ENCODE assay signal across 15 cellular contexts in the genomic region with DNA sequence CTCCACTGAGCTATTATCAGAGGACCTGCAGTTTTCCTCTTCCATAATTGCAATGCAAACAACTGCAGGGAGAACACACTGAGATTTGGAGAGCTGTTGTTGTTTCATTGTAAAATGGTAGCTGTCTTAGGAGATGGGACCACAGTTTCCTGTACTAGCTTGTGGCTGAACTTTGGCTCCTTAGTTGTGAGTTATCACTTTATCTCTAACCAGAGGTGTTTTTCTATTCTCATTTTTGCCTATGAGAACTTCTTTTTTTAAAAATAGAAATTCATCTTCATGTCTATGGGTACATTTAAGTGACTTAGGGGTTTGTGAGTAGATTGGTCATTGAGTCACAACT.
DNase-seq lines count a peak whose midpoint lies in the region; ATAC-seq, FAIRE-seq and TF ChIP-seq lines count a peak whose summit lies in the region.
"Had no signal": no experiment of that assay in that cellular context is flagged by ENCODE, and none has a peak within 500 bp of the region (broad histone marks: within the 10 kb centered on the region; RNA-seq: fewer than 3 reads in every experiment).

No MANE protein-coding gene starts in this region.

- TF ChIP-seq CTCF in esophagus squamous epithelium (IDR thresholded peaks at IDR 0.05) (no peak), tibial nerve (IDR thresholded peaks at IDR 0.05) (no peak)

- peaks cover 15% of the 10 kb centered on the region for H3K9me3 Mint-ChIP-seq in activated T-cell treated with anti-CD3 and anti-CD28 coated beads, Interleukin-2, amount 50 U/mL, for 4 hours

- peaks cover 34% of the 10 kb centered on the region for H3K4me1 Mint-ChIP-seq in activated T-cell treated with anti-CD3 and anti-CD28 coated beads, Interleukin-2, amount 50 U/mL, for 4 hours (ENCODE audit: low read depth)
- H3K4me1 Mint-ChIP-seq: B cell had no signal

- H3K27ac ChIP-seq in esophagus squamous epithelium: peak overlapping the region in 3 of 4 donors; percentile 55 to 62 (median 61)
- H3K27ac ChIP-seq in tibial nerve: peak overlapping the region in 3 of 4 donors; percentile 27 to 77 (median 57)
- H3K27ac ChIP-seq: neutrophil had no signal

- peak; percentile 58 to 62 for ATAC-seq in activated T-cell treated with anti-CD3 and anti-CD28 coated beads, Interleukin-2, amount 50 U/mL, for 4 hours
- ATAC-seq in GM21423 (IDR thresholded peaks at IDR 0.05; ENCODE audit: unreplicated experiment): no peak

- no peaks in the 10 kb centered on the region for H3K36me3 Mint-ChIP-seq in activated T-cell treated with anti-CD3 and anti-CD28 coated beads, Interleukin-2, amount 50 U/mL, for 4 hours (ENCODE audit: insufficient read depth)

- TF ChIP-seq POLR2A in esophagus squamous epithelium (IDR thresholded peaks at IDR 0.05) (no peak), tibial nerve (IDR thresholded peaks at IDR 0.05) (no peak), GM12892 (IDR thresholded peaks at IDR 0.05; ENCODE audit: low read depth, low read length) (no peak)

- H3K27me3 ChIP-seq in esophagus squamous epithelium: no peaks in the 10 kb centered on the region
- no peaks in the 10 kb centered on the region for H3K27me3 ChIP-seq in tibial nerve
- H3K27me3 ChIP-seq: neutrophil had no signal

- H3K9me3 ChIP-seq in esophagus squamous epithelium (no peaks in the 10 kb centered on the region), tibial nerve (no peaks in the 10 kb centered on the region)
- H3K9me3 ChIP-seq: neutrophil had no signal

- FAIRE-seq in GM12892 (lab: Jason Lieb, UNC): no peak
- FAIRE-seq: endothelial cell of umbilical vein, kidney had no signal

- H3K4me3 Mint-ChIP-seq in activated T-cell treated with anti-CD3 and anti-CD28 coated beads, Interleukin-2, amount 50 U/mL, for 4 hours: peak overlapping the region; percentile 29
- H3K4me3 Mint-ChIP-seq: B cell had no signal

- H3K4me1 ChIP-seq in esophagus squamous epithelium: peaks cover 0 to 12% (median 6%) of the 10 kb centered on the region in 3 donors
- peaks cover 0 to 14% (median 2%) of the 10 kb centered on the region in 4 donors for H3K4me1 ChIP-seq in tibial nerve

- no peak for DNase-seq in activated T-cell treated with anti-CD3 and anti-CD28 coated beads, Interleukin-2, amount 50 U/mL, for 4 hours
- DNase-seq in activated T-cell treated with anti-CD3 and anti-CD28 coated beads for 4 hours: no peak
- peak; percentile 10 for DNase-seq in NCI-H1417 treated with DMSO at 0.1 percent for 48 hours (lab: John Stamatoyannopoulos, UW)
- DNase-seq in esophagus squamous epithelium (lab: John Stamatoyannopoulos, UW): no peak
- DNase-seq in tibial nerve (ENCODE audit: low spot score in 2 of 2): no peak
- DNase-seq in GM12892 (ENCODE audit: insufficient read length): no peak
- DNase-seq in A172 (ENCODE audit: low spot score): no peak
- DNase-seq: activated naive CD4-positive, alpha-beta T cell treated with Interleukin-2 at 50 U/mL for 16 hours; kidney; NK-92 treated with Interleukin-12 subunit alpha and Interleukin-12 subunit beta, amount 100 ng/mL, for 24 hours; stimulated activated CD4-positive, alpha-beta T cell treated with anti-CD3 and anti-CD28 coated beads, Interleukin-4, amount 100 ng/mL, for 4 hours had no signal

- intact Hi-C loops in esophagus squamous epithelium (cut with DNase I): no loop called here

- no peaks in the 10 kb centered on the region for H3K36me3 ChIP-seq in esophagus squamous epithelium
- H3K36me3 ChIP-seq in tibial nerve: no peaks in the 10 kb centered on the region
- H3K36me3 ChIP-seq: neutrophil had no signal

- no peaks in the 10 kb centered on the region for H3K27me3 Mint-ChIP-seq in activated T-cell treated with anti-CD3 and anti-CD28 coated beads, Interleukin-2, amount 50 U/mL, for 4 hours (ENCODE audit: low read depth)
- H3K27me3 Mint-ChIP-seq: B cell had no signal

- H3K4me3 ChIP-seq in esophagus squamous epithelium (no peak overlapping the region), tibial nerve (no peak overlapping the region)

- no peak for TF ChIP-seq EP300 in tibial nerve (IDR thresholded peaks at IDR 0.05)
